In the genomic region with DNA sequence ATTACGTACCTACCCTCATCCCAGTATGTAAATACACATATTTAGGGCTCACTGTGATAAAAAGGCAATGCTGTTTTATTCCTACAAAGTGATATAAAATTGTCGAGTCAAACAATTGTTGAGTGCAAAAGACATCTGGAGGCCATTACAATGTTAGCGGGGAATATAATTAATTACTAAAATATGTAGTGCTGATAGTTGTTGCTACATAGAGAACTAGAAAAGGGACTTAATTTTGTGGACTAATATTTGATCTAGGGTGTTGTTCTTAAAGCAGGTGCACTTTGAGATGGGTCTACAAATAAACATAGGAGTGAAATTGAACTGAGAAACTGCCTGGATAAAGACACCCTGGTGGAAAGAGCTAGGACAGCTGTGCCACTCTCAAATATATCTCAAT, we compare ENCODE assay signal across 13 cellular contexts.
"Had no signal": no experiment of that assay in that cellular context is flagged by ENCODE, and none has a peak within 500 bp of the region (broad histone marks: within the 10 kb centered on the region; RNA-seq: fewer than 3 reads in every experiment).

No MANE protein-coding gene starts in this region.

- H3K27ac ChIP-seq: brain microvascular endothelial cell, testis had no signal

- DNase-seq: activated CD4-positive, alpha-beta T cell treated with anti-CD3 and anti-CD28 coated beads for 1 hour; activated CD4-positive, alpha-beta T cell treated with anti-CD3 and anti-CD28 coated beads, Interleukin-2, amount 50 U/mL, for 48 hours; activated CD8-positive, alpha-beta memory T cell treated with anti-CD3 and anti-CD28 coated beads, Interleukin-2, amount 10 ng/mL, durations not matched to agents 7 days and 5 days; activated effector memory CD4-positive, alpha-beta T cell treated with anti-CD3 and anti-CD28 coated beads, Interleukin-2, amount 50 U/mL, for 16 hours; activated T-cell treated with anti-CD3 and anti-CD28 coated beads, Interleukin-2, amount 50 U/mL, for 24 hours; brain microvascular endothelial cell; hippocampal formation; kidney glomerular epithelial cell; stimulated activated CD4-positive, alpha-beta T cell treated with anti-CD3 and anti-CD28 coated beads, Interleukin-12 subunit alpha, Interleukin-12 subunit beta, amount 100 ng/mL, for 4 hours; stimulated activated naive CD4-positive, alpha-beta T cell treated with Interleukin-2 at 50 U/mL for 16 hours had no signal

- H3K36me3 ChIP-seq: brain microvascular endothelial cell had no signal

- H3K9me3 ChIP-seq: testis had no signal

- H3K27me3 ChIP-seq: brain microvascular endothelial cell, testis had no signal

- H3K4me3 ChIP-seq: testis had no signal

- H3K4me1 Mint-ChIP-seq: activated CD8-positive, alpha-beta memory T cell treated with anti-CD3 and anti-CD28 coated beads, Interleukin-2, amount 10 ng/mL, durations not matched to agents 7 days and 5 days had no signal

- H3K9me3 Mint-ChIP-seq: dendritic cell treated with granulocyte-macrophage colony-stimulating factor and Interleukin-4, amounts not matched to agents 40 ng/mL and 50 ng/mL, for 4 days had no signal

- H3K36me3 Mint-ChIP-seq: activated CD8-positive, alpha-beta memory T cell treated with anti-CD3 and anti-CD28 coated beads, Interleukin-2, amount 10 ng/mL, durations not matched to agents 7 days and 5 days; activated naive CD4-positive, alpha-beta T cell treated with anti-CD3 and anti-CD28 coated beads, Interleukin-2, amount 50 U/mL, for 72 hours had no signal

- H3K4me1 ChIP-seq: testis had no signal

- H3K27ac Mint-ChIP-seq: activated CD8-positive, alpha-beta memory T cell treated with anti-CD3 and anti-CD28 coated beads, Interleukin-2, amount 10 ng/mL, durations not matched to agents 7 days and 5 days; activated naive CD4-positive, alpha-beta T cell treated with anti-CD3 and anti-CD28 coated beads, Interleukin-2, amount 50 U/mL, for 72 hours; activated T-cell treated with anti-CD3 and anti-CD28 coated beads, Interleukin-2, amount 50 U/mL, for 24 hours; dendritic cell treated with granulocyte-macrophage colony-stimulating factor and Interleukin-4, amounts not matched to agents 40 ng/mL and 50 ng/mL, for 4 days had no signal

- H3K4me3 Mint-ChIP-seq: activated CD8-positive, alpha-beta memory T cell treated with anti-CD3 and anti-CD28 coated beads, Interleukin-2, amount 10 ng/mL, durations not matched to agents 7 days and 5 days; activated T-cell treated with anti-CD3 and anti-CD28 coated beads, Interleukin-2, amount 50 U/mL, for 24 hours; dendritic cell treated with granulocyte-macrophage colony-stimulating factor and Interleukin-4, amounts not matched to agents 40 ng/mL and 50 ng/mL, for 4 days had no signal

- H3K27me3 Mint-ChIP-seq: activated CD8-positive, alpha-beta memory T cell treated with anti-CD3 and anti-CD28 coated beads, Interleukin-2, amount 10 ng/mL, durations not matched to agents 7 days and 5 days; activated T-cell treated with anti-CD3 and anti-CD28 coated beads, Interleukin-2, amount 50 U/mL, for 24 hours; dendritic cell treated with granulocyte-macrophage colony-stimulating factor and Interleukin-4, amounts not matched to agents 40 ng/mL and 50 ng/mL, for 4 days had no signal
